In genomic region chr3:11996500-11996899, GRCh38 we compare ENCODE assay signal across 27 cellular contexts. TPM values are rescaled to one million over a fixed set of nuclear protein-coding genes. Genes with fewer than 3 reads are reported as not detected.
"Had no signal": no experiment of that assay in that cellular context is flagged by ENCODE, and none has a peak within 500 bp of the region (broad histone marks: within the 10 kb centered on the region; RNA-seq: fewer than 3 reads in every experiment).

No MANE protein-coding gene starts in this region.

- H3K4me3 ChIP-seq: adrenal gland, body of pancreas, coronary artery, dorsolateral prefrontal cortex, gastrocnemius medialis, ovary, psoas muscle, sigmoid colon, thoracic aorta had no signal

- H3K27ac ChIP-seq: adrenal gland, body of pancreas, coronary artery, gastrocnemius medialis, ovary, psoas muscle, sigmoid colon, thoracic aorta, WERI-Rb-1 had no signal

- H3K4me1 ChIP-seq: adrenal gland, body of pancreas, gastrocnemius medialis, psoas muscle, sigmoid colon had no signal

- ATAC-seq: activated CD4-positive, CD25-positive, alpha-beta regulatory T cell treated with anti-CD3 and anti-CD28 coated beads, Interleukin-2, amount 50 U/mL, for 24 hours; body of pancreas; gastrocnemius medialis; naive thymus-derived CD4-positive, alpha-beta T cell; psoas muscle; stimulated activated effector memory CD8-positive, alpha-beta T cell treated with anti-CD3 and anti-CD28 coated beads, Interleukin-12 subunit alpha, Interleukin-12 subunit beta, amount 100 ng/mL, for 72 hours had no signal

- H3K27me3 ChIP-seq: adrenal gland, body of pancreas, ovary had no signal

- DNase-seq: activated CD4-positive, alpha-beta memory T cell treated with anti-CD3 and anti-CD28 coated beads for 36 hours; activated CD4-positive, alpha-beta T cell treated with anti-CD3 and anti-CD28 coated beads, Interleukin-2, amount 10 ng/mL, durations not matched to agents 24 days and 14 days; activated CD8-positive, alpha-beta memory T cell treated with anti-CD3 and anti-CD28 coated beads, Interleukin-2, amount 50 U/mL, for 4 hours; activated effector memory CD4-positive, alpha-beta T cell treated with anti-CD3 and anti-CD28 coated beads, Interleukin-2, amount 50 U/mL, for 16 hours; activated naive CD4-positive, alpha-beta T cell treated with anti-CD3 and anti-CD28 coated beads for 36 hours; activated naive CD8-positive, alpha-beta T cell treated with anti-CD3 and anti-CD28 coated beads for 36 hours; activated T-cell treated with anti-CD3 and anti-CD28 coated beads, Interleukin-2, amount 50 U/mL, for 1 hour; aorta; body of pancreas; effector memory CD4-positive, alpha-beta T cell; gastrocnemius medialis; hypothalamus; immature natural killer cell; naive thymus-derived CD4-positive, alpha-beta T cell; psoas muscle; sigmoid colon; small intestine; stimulated activated CD4-positive, alpha-beta T cell treated with anti-CD3 and anti-CD28 coated beads, Interleukin-4, amount 100 ng/mL, for 24 hours; T1000; WERI-Rb-1 had no signal

- H3K36me3 ChIP-seq: adrenal gland, gastrocnemius medialis, ovary, sigmoid colon, thoracic aorta, WERI-Rb-1 had no signal

- H3K9me3 ChIP-seq: adrenal gland, body of pancreas, gastrocnemius medialis, ovary, psoas muscle, sigmoid colon, thoracic aorta had no signal

RNA-seq across cellular contexts. Expression of gene SYN2, which starts 7.7 kb away (rescaled TPM):
- total RNA-seq: activated CD4-positive, alpha-beta memory T cell treated with anti-CD3 and anti-CD28 coated beads for 36 hours had no signal
- polyA plus RNA-seq: immature natural killer cell; naive thymus-derived CD4-positive, alpha-beta T cell had no signal
